ENCODE assay signal across 1 cellular context in the genomic region with DNA sequence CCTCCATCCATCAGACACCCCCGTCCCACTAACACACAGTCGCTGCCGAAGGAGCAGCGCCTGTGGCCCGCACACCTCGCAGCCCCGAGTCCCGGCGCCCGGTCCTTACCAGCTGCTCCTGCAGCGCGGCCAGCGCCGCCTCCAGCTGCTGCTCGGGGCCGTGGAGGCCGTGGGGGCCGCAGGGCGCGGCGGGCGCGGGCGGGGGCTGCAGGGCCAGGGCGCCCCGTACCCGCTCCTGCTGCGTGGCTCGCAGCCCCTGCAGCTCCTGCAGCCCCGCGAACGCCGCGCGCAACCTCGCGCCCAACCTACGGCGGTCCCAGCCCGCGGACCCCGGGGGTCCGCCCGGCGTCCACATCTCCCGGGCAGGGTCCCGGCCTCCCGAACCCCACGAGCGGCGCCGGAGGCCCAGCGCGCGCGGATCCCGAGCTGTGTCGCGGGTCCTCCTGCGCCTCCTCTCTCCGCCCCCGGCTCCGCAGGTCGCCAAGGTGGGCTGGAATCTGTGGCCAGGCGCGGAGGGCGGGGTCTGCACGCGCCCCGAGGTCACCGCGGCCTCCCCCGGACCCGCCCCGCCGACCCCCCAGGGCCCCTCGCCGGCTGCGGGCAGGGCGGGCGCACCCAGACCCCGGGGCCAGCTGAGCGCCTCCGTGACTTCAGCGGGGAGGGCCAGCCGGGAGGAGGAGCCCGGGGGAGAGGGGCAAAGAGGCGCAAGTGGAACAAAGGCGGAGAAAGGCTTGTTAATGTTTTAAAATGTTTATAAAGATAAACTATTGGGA.
TF ChIP-seq lines count a peak whose summit lies in the region.

A gene with protein sequence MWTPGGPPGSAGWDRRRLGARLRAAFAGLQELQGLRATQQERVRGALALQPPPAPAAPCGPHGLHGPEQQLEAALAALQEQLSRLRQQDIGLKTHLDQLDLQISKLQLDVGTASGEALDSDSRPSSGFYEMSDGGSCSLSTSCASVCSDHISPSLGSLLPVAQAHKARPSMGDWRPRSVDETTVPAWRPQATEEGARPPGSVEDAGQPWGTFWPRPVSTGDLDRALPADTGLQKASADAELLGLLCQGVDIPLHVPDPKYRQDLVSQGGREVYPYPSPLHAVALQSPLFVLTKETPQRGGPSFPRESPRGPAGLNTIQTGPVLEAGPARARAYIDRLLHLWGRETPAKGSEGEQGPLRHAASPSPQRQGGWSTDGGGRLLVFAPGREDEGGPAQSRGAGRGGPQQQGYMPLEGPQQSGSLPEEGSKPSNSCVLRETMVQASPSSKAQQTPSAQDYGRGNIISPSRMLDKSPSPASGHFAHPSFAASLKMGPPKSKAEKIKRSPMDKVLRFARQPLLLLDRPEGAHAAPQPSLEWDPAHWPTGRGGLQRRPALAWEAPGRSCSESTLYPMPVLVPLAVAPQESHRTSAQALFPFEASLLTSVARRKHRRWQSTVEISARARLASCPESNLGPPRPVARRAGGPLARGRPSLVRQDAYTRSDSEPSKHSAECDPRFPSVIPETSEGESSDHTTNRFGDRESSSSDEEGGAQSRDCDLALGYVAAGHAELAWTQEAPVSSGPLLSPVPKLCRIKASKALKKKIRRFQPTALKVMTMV (minus strand): TSS at position 499 of the 773 bp plus-strand sequence. CDS start 144 bp downstream, at position 355.

TF ChIP-seq in H1, 55 proteins besides CTCF, POLR2A, EP300 and RAD21 (continued from another document):
- TF ChIP-seq MAX (IDR thresholded peaks at IDR 0.05) (no peak), EZH2 (IDR thresholded peaks at IDR 0.05; ENCODE audit: low read depth, low read length, severe bottlenecking) (peak; percentile 42)
